In genomic region chr7:32390210-32390609, GRCh38 we compare ENCODE assay signal across 18 cellular contexts.
"Had no signal": no experiment of that assay in that cellular context is flagged by ENCODE, and none has a peak within 500 bp of the region (broad histone marks: within the 10 kb centered on the region; RNA-seq: fewer than 3 reads in every experiment).

No MANE protein-coding gene starts in this region.

- DNase-seq: activated gamma-delta T cell treated with Interleukin-2 at 50 U/mL for 16 hours; activated T-cell treated with anti-CD3 and anti-CD28 coated beads, Interleukin-2, amount 50 U/mL, for 1 hour; anterior cingulate cortex; body of pancreas; cortex of kidney; heart right ventricle; left lung; naive thymus-derived CD4-positive, alpha-beta T cell; small intestine; stimulated activated CD4-positive, alpha-beta T cell treated with anti-CD3 and anti-CD28 coated beads, Interleukin-15, amount 100 ng/mL, for 24 hours; stimulated activated naive B cell treated with anti-CD40 and anti-IgM and Interleukin-4, amounts not matched to agents 10 μg/mL and 1 μg/mL and 100 μg/mL, for 72 hours; transverse colon; uterus had no signal

- H3K27me3 Mint-ChIP-seq: activated naive CD4-positive, alpha-beta T cell treated with anti-CD3 and anti-CD28 coated beads, Interleukin-2, amount 50 U/mL, for 24 hours had no signal

- H3K27ac ChIP-seq: body of pancreas, cardiac muscle cell, epithelial cell of prostate, heart right ventricle, left lung, transverse colon, uterus had no signal

- FAIRE-seq: small intestine had no signal

- H3K4me1 Mint-ChIP-seq: activated naive CD4-positive, alpha-beta T cell treated with anti-CD3 and anti-CD28 coated beads, Interleukin-2, amount 50 U/mL, for 24 hours; naive thymus-derived CD4-positive, alpha-beta T cell; stimulated activated naive B cell treated with anti-CD40 and anti-IgM and Interleukin-4, amounts not matched to agents 10 μg/mL and 1 μg/mL and 100 μg/mL, for 72 hours had no signal

- H3K4me1 ChIP-seq: body of pancreas, left lung, transverse colon, uterus had no signal

- H3K36me3 Mint-ChIP-seq: activated naive CD4-positive, alpha-beta T cell treated with anti-CD3 and anti-CD28 coated beads, Interleukin-2, amount 50 U/mL, for 24 hours; naive thymus-derived CD4-positive, alpha-beta T cell; stimulated activated naive B cell treated with anti-CD40 and anti-IgM and Interleukin-4, amounts not matched to agents 10 μg/mL and 1 μg/mL and 100 μg/mL, for 72 hours had no signal

- H3K9me3 ChIP-seq: body of pancreas, left lung, transverse colon, uterus had no signal

- H3K36me3 ChIP-seq: cardiac muscle cell, heart right ventricle, left lung, transverse colon, uterus had no signal

- H3K4me3 ChIP-seq: body of pancreas, cardiac muscle cell, heart right ventricle, left lung, lung, transverse colon, uterus had no signal

- ATAC-seq: body of pancreas; heart right ventricle; left lung; naive thymus-derived CD4-positive, alpha-beta T cell; sciatic nerve; stimulated activated naive B cell treated with anti-CD40 and anti-IgM and Interleukin-4, amounts not matched to agents 10 μg/mL and 1 μg/mL and 100 μg/mL, for 72 hours had no signal

- H3K27me3 ChIP-seq: body of pancreas, cardiac muscle cell, left lung, transverse colon, uterus had no signal

- H3K4me3 Mint-ChIP-seq: activated naive CD4-positive, alpha-beta T cell treated with anti-CD3 and anti-CD28 coated beads, Interleukin-2, amount 50 U/mL, for 24 hours; naive thymus-derived CD4-positive, alpha-beta T cell; stimulated activated naive B cell treated with anti-CD40 and anti-IgM and Interleukin-4, amounts not matched to agents 10 μg/mL and 1 μg/mL and 100 μg/mL, for 72 hours had no signal

- H3K27ac Mint-ChIP-seq: activated naive CD4-positive, alpha-beta T cell treated with anti-CD3 and anti-CD28 coated beads, Interleukin-2, amount 50 U/mL, for 24 hours; naive thymus-derived CD4-positive, alpha-beta T cell; stimulated activated naive B cell treated with anti-CD40 and anti-IgM and Interleukin-4, amounts not matched to agents 10 μg/mL and 1 μg/mL and 100 μg/mL, for 72 hours had no signal

- H3K9me3 Mint-ChIP-seq: activated naive CD4-positive, alpha-beta T cell treated with anti-CD3 and anti-CD28 coated beads, Interleukin-2, amount 50 U/mL, for 24 hours had no signal
